8 cellular contexts compared by ENCODE assay signal in the genomic region with DNA sequence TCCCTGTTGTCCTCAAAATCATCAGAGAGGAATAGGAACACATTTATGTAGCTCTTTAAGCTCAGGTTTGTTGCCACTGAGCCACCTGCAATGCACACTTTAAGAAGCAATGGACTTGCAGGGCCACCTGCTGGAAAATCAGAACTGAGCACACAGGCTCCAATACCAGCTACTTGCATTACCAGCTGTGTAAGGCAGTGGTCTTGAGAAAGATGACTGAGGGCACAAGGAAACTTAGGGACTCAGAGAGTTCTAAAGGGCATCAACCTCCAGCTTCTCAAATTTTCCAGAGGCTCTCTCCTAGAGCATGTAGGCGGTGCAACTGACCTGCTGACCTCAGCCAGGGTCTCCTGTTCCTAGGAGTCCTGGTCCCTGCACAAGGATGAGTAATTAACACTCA. TPM values are rescaled to one million over a fixed set of nuclear protein-coding genes. Genes with fewer than 3 reads are reported as not detected.
DNase-seq lines count a peak whose midpoint lies in the region; ATAC-seq and TF ChIP-seq lines count a peak whose summit lies in the region.

No MANE protein-coding gene starts in this region.

- intact Hi-C loops in body of pancreas (cut with DNase I), result no loop called here
- intact Hi-C loops in lower leg skin (cut with DNase I; ENCODE audit: low total_unique reads), result no loop called here

- H4K20me1 ChIP-seq in BLaER1, result no peaks in the 10 kb centered on the region

- TF ChIP-seq CTCF in body of pancreas (IDR thresholded peaks at IDR 0.05) (peak; percentile 54 to 93 (median 80)), lower leg skin (IDR thresholded peaks at IDR 0.05) (no peak)

- TF ChIP-seq POLR2A in body of pancreas (IDR thresholded peaks at IDR 0.05) (no peak), lower leg skin (IDR thresholded peaks at IDR 0.05) (no peak)

- H3K27ac ChIP-seq in BLaER1, result peak overlapping the region; percentile 87
- no peak overlapping the region for H3K27ac ChIP-seq in body of pancreas

- peaks cover 16% of the 10 kb centered on the region for H3K9me3 ChIP-seq in BLaER1
- H3K9me3 ChIP-seq in MG63, result no peaks in the 10 kb centered on the region
- no peaks in the 10 kb centered on the region for H3K9me3 ChIP-seq in body of pancreas

- H3K36me3 ChIP-seq in BLaER1 (no peaks in the 10 kb centered on the region; the same call in 1 of the 2 replicates), MG63 (peaks cover 4% of the 10 kb centered on the region), body of pancreas (replicated peaks in 1 of 2; ENCODE audit: insufficient read depth in 1 of 2, low read depth in 2 of 2) (no peaks in the 10 kb centered on the region)

- no peaks in the 10 kb centered on the region for H3K27me3 ChIP-seq in BLaER1
- no peaks in the 10 kb centered on the region; the same call in 1 of the 2 replicates for H3K27me3 ChIP-seq in MG63
- H3K27me3 ChIP-seq in body of pancreas, result no peaks in the 10 kb centered on the region

- H3K4me3 ChIP-seq in BLaER1 (peak overlapping the region; percentile 87), MG63 (no peak overlapping the region), body of pancreas (no peak overlapping the region), lower leg skin (ENCODE audit: low read depth, poor library complexity, severe bottlenecking) (no peak overlapping the region)

- peaks cover 55% of the 10 kb centered on the region for H3K4me1 ChIP-seq in BLaER1
- peaks cover 20% of the 10 kb centered on the region for H3K4me1 ChIP-seq in body of pancreas

- ATAC-seq in GM18868 (IDR thresholded peaks at IDR 0.05; ENCODE audit: unreplicated experiment) (peak; percentile 22), body of pancreas (no peak), HG03439 (IDR thresholded peaks at IDR 0.05; ENCODE audit: unreplicated experiment) (no peak)

- H3K9ac ChIP-seq in BLaER1, result peak overlapping the region; percentile 68

- peak; percentile 34 for DNase-seq in MG63
- peak; percentile 51 for DNase-seq in T follicular helper cell (ENCODE audit: low read depth)
- DNase-seq in body of pancreas, result peak; percentile 62 to 80 (median 70)
- DNase-seq in lower leg skin (ENCODE audit: low spot score in 2 of 2), result peak; percentile 33 to 78
- peak; percentile 73 for DNase-seq in superior temporal gyrus (ENCODE audit: extremely low spot score)

- peak overlapping the region; percentile 75 for H3K4me2 ChIP-seq in BLaER1

- 22 to 38% methylated on average over 1 of the region's 1 CpG for WGBS in body of pancreas, 2 donors
- 58 to 69% methylated on average over 1 of the region's 1 CpG for WGBS in lower leg skin, 2 donors

RNA-seq across cellular contexts. Expression of a gene that starts 2.5 kb away (rescaled TPM):
- 26.7 and 38.8 TPM in 2 replicates for total RNA-seq in MG63 (2014; rRNA removed; shearing (Covaris generic); ENCODE audit: low replicate concordance)
- total RNA-seq in body of pancreas (100 to 1,000 TPM in 1 of 2 donors, 10 to 100 TPM in 1; 83.0 to 145 TPM), lower leg skin (10 to 100 TPM; 56.0 to 78.2 (median 73.0) TPM)

RNA-seq across cellular contexts. Expression of a gene that starts 36.6 kb away (rescaled TPM):
- 0.30 TPM in 1 of 2 replicates, not detected in the other for total RNA-seq in MG63 (2014; rRNA removed; shearing (Covaris generic); ENCODE audit: low replicate concordance)
- total RNA-seq in body of pancreas (not detected), lower leg skin (1 to 10 TPM in 2 of 4 donors, under 1 TPM in 2; 0.25 to 5.4 (median 2.9) TPM)

RNA-seq across cellular contexts. Expression of a gene that starts 40.6 kb away (rescaled TPM):
- total RNA-seq in MG63 (2014; rRNA removed; shearing (Covaris generic); ENCODE audit: low replicate concordance), result not detected in 2 replicates
- total RNA-seq in body of pancreas, result under 1 TPM in 1 of 2 donors, not detected in 1; under 0.01 TPM
- total RNA-seq in lower leg skin, result 1 to 10 TPM in 1 of 4 donors, under 1 TPM in 1, not detected in 2; 0.08 to 2.4 TPM

Comparison
In these comparisons a context has a peak if more than half of its experiments do, and no peak if none do; other contexts are left out.
1. CTCF ChIP-seq: peak in body of pancreas (7 of 7); none in lower leg skin (0 of 3).
2. Peak in every context shown above with its lines, with median percentiles within 50 percentile points of each other: DNase-seq.